ENCODE assay signal across 11 cellular contexts in the genomic region with DNA sequence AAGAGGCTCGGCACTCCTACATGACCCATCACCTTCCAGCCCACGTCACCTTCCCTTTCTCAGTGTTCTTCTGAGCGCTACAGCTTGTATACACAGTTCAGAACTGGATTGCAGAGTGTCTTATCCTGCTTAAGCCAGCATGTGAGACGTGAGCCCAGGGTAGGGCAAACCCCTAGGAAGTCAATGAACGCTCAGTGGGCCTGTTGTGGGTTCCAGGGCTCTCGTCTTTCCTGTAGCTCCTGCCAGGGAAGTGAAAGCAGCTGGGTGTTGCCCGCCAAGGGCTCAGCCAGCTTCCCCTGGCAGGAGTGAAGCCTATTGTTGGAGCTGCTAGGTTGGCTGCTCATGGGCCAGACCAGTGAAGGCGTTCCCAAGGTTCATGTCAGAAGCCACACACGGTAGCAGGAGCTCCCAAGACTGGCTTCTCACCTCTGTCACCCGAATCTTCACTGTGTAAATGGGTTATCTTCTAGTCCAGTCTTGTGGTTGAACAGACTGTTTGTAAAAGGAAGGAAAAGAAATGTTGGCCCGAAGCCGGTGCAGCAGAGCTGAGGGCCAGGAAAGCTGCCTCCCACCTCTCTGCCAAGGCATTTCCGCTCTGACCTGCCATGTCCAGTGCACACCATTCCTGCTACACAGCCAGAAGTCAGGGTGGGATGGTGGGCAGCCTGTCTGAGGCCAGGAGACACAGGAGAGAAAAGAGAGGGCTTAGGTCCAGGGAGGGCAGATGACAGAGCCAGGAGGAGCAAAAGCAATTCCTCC.
A peak's percentile ranks its signal among the peaks of the same experiment; 100 is the strongest.
DNase-seq lines count a peak whose midpoint lies in the region; ATAC-seq and TF ChIP-seq lines count a peak whose summit lies in the region.
"Had no signal": no experiment of that assay in that cellular context is flagged by ENCODE, and none has a peak within 500 bp of the region (broad histone marks: within the 10 kb centered on the region; RNA-seq: fewer than 3 reads in every experiment).

No MANE protein-coding gene starts in this region.

- H3K4me3 Mint-ChIP-seq in dendritic cell treated with granulocyte-macrophage colony-stimulating factor and Interleukin-4, amounts not matched to agents 40 ng/mL and 50 ng/mL, for 4 days: peak overlapping the region; percentile 21
- H3K4me3 Mint-ChIP-seq in activated CD4-positive, alpha-beta T cell treated with anti-CD3 and anti-CD28 coated beads, Interleukin-2, amount 10 ng/mL, durations not matched to agents 24 days and 14 days: no peak overlapping the region
- H3K4me3 Mint-ChIP-seq in activated T-helper 1 cell treated with anti-CD3 and anti-CD28 coated beads, Interleukin-12 subunit alpha, Interleukin-12 subunit beta, Interleukin-2, Interleukin-4 antibody, amounts not matched to agents 30 ng/mL and 10 ng/mL and 1 ng/mL, durations not matched to agents 14 hours and 24 hours and 36 hours: no peak overlapping the region
- H3K4me3 Mint-ChIP-seq: natural killer cell treated with Interleukin-12 subunit alpha and Interleukin-12 subunit beta and Interleukin-15 and Interleukin-18, amount 100 ng/mL, for 72 hours had no signal

- ATAC-seq in HG02763 (IDR thresholded peaks at IDR 0.05; ENCODE audit: unreplicated experiment): no peak
- ATAC-seq: foreskin keratinocyte had no signal

- intact Hi-C loops in dendritic cell treated with granulocyte-macrophage colony-stimulating factor and Interleukin-4, amounts not matched to agents 40 ng/mL and 50 ng/mL, for 4 days (cut with micrococcal nuclease): no loop called here
- intact Hi-C loops in activated CD4-positive, alpha-beta T cell treated with anti-CD3 and anti-CD28 coated beads, Interleukin-2, amount 10 ng/mL, durations not matched to agents 24 days and 14 days (cut with micrococcal nuclease): no loop called here
- intact Hi-C loops in activated T-helper 1 cell treated with anti-CD3 and anti-CD28 coated beads, Interleukin-12 subunit alpha, Interleukin-12 subunit beta, Interleukin-2, Interleukin-4 antibody, amounts not matched to agents 30 ng/mL and 10 ng/mL and 1 ng/mL, durations not matched to agents 14 hours and 24 hours and 36 hours (cut with micrococcal nuclease): no loop called here

- H3K9ac ChIP-seq in Loucy (ENCODE audit: low read depth, low read length, poor library complexity, severe bottlenecking): peak overlapping the region; percentile 46

- peaks cover 52% of the 10 kb centered on the region for H3K4me1 ChIP-seq in Loucy (ENCODE audit: insufficient read depth, low read length, poor library complexity, severe bottlenecking)
- H3K4me1 ChIP-seq in suprapubic skin: peaks cover 26% of the 10 kb centered on the region
- H3K4me1 ChIP-seq: foreskin keratinocyte had no signal

- WGBS in suprapubic skin: 35% methylated on average over 11 of the region's 13 CpGs

- peak overlapping the region; percentile 49 for H3K4me2 ChIP-seq in Loucy (ENCODE audit: low read depth, low read length, poor library complexity, severe bottlenecking)

- TF ChIP-seq CTCF in Loucy (conservative IDR thresholded peaks at IDR 0.05; ENCODE audit: low read length) (no peak), suprapubic skin (IDR thresholded peaks at IDR 0.05) (no peak)

- H3K36me3 Mint-ChIP-seq in dendritic cell treated with granulocyte-macrophage colony-stimulating factor and Interleukin-4, amounts not matched to agents 40 ng/mL and 50 ng/mL, for 4 days (ENCODE audit: low read depth): no peaks in the 10 kb centered on the region
- H3K36me3 Mint-ChIP-seq in activated CD4-positive, alpha-beta T cell treated with anti-CD3 and anti-CD28 coated beads, Interleukin-2, amount 10 ng/mL, durations not matched to agents 24 days and 14 days (ENCODE audit: low read depth): no peaks in the 10 kb centered on the region
- H3K36me3 Mint-ChIP-seq in activated T-helper 1 cell treated with anti-CD3 and anti-CD28 coated beads, Interleukin-12 subunit alpha, Interleukin-12 subunit beta, Interleukin-2, Interleukin-4 antibody, amounts not matched to agents 30 ng/mL and 10 ng/mL and 1 ng/mL, durations not matched to agents 14 hours and 24 hours and 36 hours (ENCODE audit: low read depth): no peaks in the 10 kb centered on the region

- H3K4me3 ChIP-seq in Loucy (ENCODE audit: low read length, poor library complexity, severe bottlenecking) (peak overlapping the region; percentile 24), suprapubic skin (no peak overlapping the region)

- H3K27me3 ChIP-seq in Loucy (ENCODE audit: insufficient read depth, low read length, poor library complexity, severe bottlenecking) (no peaks in the 10 kb centered on the region), suprapubic skin (no peaks in the 10 kb centered on the region)

- no peaks in the 10 kb centered on the region for H4K20me1 ChIP-seq in Loucy (ENCODE audit: insufficient read depth, low read length, poor library complexity, severe bottlenecking)

- H3K36me3 ChIP-seq in Loucy (ENCODE audit: insufficient read depth, low read length): no peaks in the 10 kb centered on the region
- no peaks in the 10 kb centered on the region for H3K36me3 ChIP-seq in suprapubic skin

- H2AFZ ChIP-seq in Loucy (ENCODE audit: low read length): peak overlapping the region; percentile 53; the same call in 1 of the 2 replicates

- H3K27ac ChIP-seq in suprapubic skin: peak overlapping the region; percentile 71
- H3K27ac ChIP-seq: foreskin keratinocyte had no signal

- TF ChIP-seq POLR2A in suprapubic skin (IDR thresholded peaks at IDR 0.05): no peak

- peaks cover 44% of the 10 kb centered on the region for H3K4me1 Mint-ChIP-seq in dendritic cell treated with granulocyte-macrophage colony-stimulating factor and Interleukin-4, amounts not matched to agents 40 ng/mL and 50 ng/mL, for 4 days (ENCODE audit: low read depth)
- peaks cover 4% of the 10 kb centered on the region for H3K4me1 Mint-ChIP-seq in activated CD4-positive, alpha-beta T cell treated with anti-CD3 and anti-CD28 coated beads, Interleukin-2, amount 10 ng/mL, durations not matched to agents 24 days and 14 days
- no peaks in the 10 kb centered on the region for H3K4me1 Mint-ChIP-seq in activated T-helper 1 cell treated with anti-CD3 and anti-CD28 coated beads, Interleukin-12 subunit alpha, Interleukin-12 subunit beta, Interleukin-2, Interleukin-4 antibody, amounts not matched to agents 30 ng/mL and 10 ng/mL and 1 ng/mL, durations not matched to agents 14 hours and 24 hours and 36 hours (ENCODE audit: low read depth)

- DNase-seq in medulla oblongata (ENCODE audit: extremely low spot score) (peak; percentile 44), suprapubic skin (ENCODE audit: low spot score in 2 of 2) (no peak)
- no peak for DNase-seq in activated T-cell treated with anti-CD3 and anti-CD28 coated beads, Interleukin-2, amount 50 U/mL, for 1 hour
- DNase-seq in activated CD4-positive, alpha-beta T cell treated with anti-CD3 and anti-CD28 coated beads, Interleukin-2, amount 10 ng/mL, durations not matched to agents 24 days and 14 days: no peak
- no peak for DNase-seq in activated T-helper 1 cell treated with anti-CD3 and anti-CD28 coated beads, Interleukin-12 subunit alpha, Interleukin-12 subunit beta, Interleukin-2, Interleukin-4 antibody, amounts not matched to agents 30 ng/mL and 10 ng/mL and 1 ng/mL, durations not matched to agents 14 hours and 24 hours and 36 hours (ENCODE audit: low spot score)
- DNase-seq: DMS53, foreskin keratinocyte had no signal

- peaks cover 7% of the 10 kb centered on the region; the same call in 1 of the 2 replicates for H3F3A ChIP-seq in Loucy (ENCODE audit: low read depth)

- no peaks in the 10 kb centered on the region for H3K9me3 Mint-ChIP-seq in dendritic cell treated with granulocyte-macrophage colony-stimulating factor and Interleukin-4, amounts not matched to agents 40 ng/mL and 50 ng/mL, for 4 days
- peaks cover under 1% of the 10 kb centered on the region for H3K9me3 Mint-ChIP-seq in activated CD4-positive, alpha-beta T cell treated with anti-CD3 and anti-CD28 coated beads, Interleukin-2, amount 10 ng/mL, durations not matched to agents 24 days and 14 days
- H3K9me3 Mint-ChIP-seq in activated T-helper 1 cell treated with anti-CD3 and anti-CD28 coated beads, Interleukin-12 subunit alpha, Interleukin-12 subunit beta, Interleukin-2, Interleukin-4 antibody, amounts not matched to agents 30 ng/mL and 10 ng/mL and 1 ng/mL, durations not matched to agents 14 hours and 24 hours and 36 hours: no peaks in the 10 kb centered on the region
- H3K9me3 Mint-ChIP-seq: natural killer cell treated with Interleukin-12 subunit alpha and Interleukin-12 subunit beta and Interleukin-15 and Interleukin-18, amount 100 ng/mL, for 72 hours had no signal

- no peak for TF ChIP-seq EP300 in suprapubic skin (IDR thresholded peaks at IDR 0.05)

- peaks cover 34% of the 10 kb centered on the region for H3K27me3 Mint-ChIP-seq in dendritic cell treated with granulocyte-macrophage colony-stimulating factor and Interleukin-4, amounts not matched to agents 40 ng/mL and 50 ng/mL, for 4 days
- peaks cover 10% of the 10 kb centered on the region for H3K27me3 Mint-ChIP-seq in activated CD4-positive, alpha-beta T cell treated with anti-CD3 and anti-CD28 coated beads, Interleukin-2, amount 10 ng/mL, durations not matched to agents 24 days and 14 days
- peaks cover 8% of the 10 kb centered on the region for H3K27me3 Mint-ChIP-seq in activated T-helper 1 cell treated with anti-CD3 and anti-CD28 coated beads, Interleukin-12 subunit alpha, Interleukin-12 subunit beta, Interleukin-2, Interleukin-4 antibody, amounts not matched to agents 30 ng/mL and 10 ng/mL and 1 ng/mL, durations not matched to agents 14 hours and 24 hours and 36 hours (ENCODE audit: insufficient read depth)

- H3K9me3 ChIP-seq in Loucy (ENCODE audit: insufficient read depth, low read depth, low read length) (no peaks in the 10 kb centered on the region), suprapubic skin (no peaks in the 10 kb centered on the region)

- H3K27ac Mint-ChIP-seq in dendritic cell treated with granulocyte-macrophage colony-stimulating factor and Interleukin-4, amounts not matched to agents 40 ng/mL and 50 ng/mL, for 4 days: peak overlapping the region; percentile 76
- no peak overlapping the region for H3K27ac Mint-ChIP-seq in activated CD4-positive, alpha-beta T cell treated with anti-CD3 and anti-CD28 coated beads, Interleukin-2, amount 10 ng/mL, durations not matched to agents 24 days and 14 days
- no peak overlapping the region for H3K27ac Mint-ChIP-seq in activated T-helper 1 cell treated with anti-CD3 and anti-CD28 coated beads, Interleukin-12 subunit alpha, Interleukin-12 subunit beta, Interleukin-2, Interleukin-4 antibody, amounts not matched to agents 30 ng/mL and 10 ng/mL and 1 ng/mL, durations not matched to agents 14 hours and 24 hours and 36 hours
- H3K27ac Mint-ChIP-seq: natural killer cell treated with Interleukin-12 subunit alpha and Interleukin-12 subunit beta and Interleukin-15 and Interleukin-18, amount 100 ng/mL, for 72 hours had no signal

- H3K9me2 ChIP-seq in Loucy (replicated peaks; ENCODE audit: low read depth, low read length): no peaks in the 10 kb centered on the region

- H3K79me2 ChIP-seq in Loucy (ENCODE audit: insufficient read depth, low read length): no peaks in the 10 kb centered on the region
